8 cellular contexts compared by ENCODE assay signal in genomic region chrX:41449615-41450014, GRCh38. TPM values are rescaled to one million over a fixed set of nuclear protein-coding genes. Genes with fewer than 3 reads are reported as not detected.
DNase-seq lines count a peak whose midpoint lies in the region; ATAC-seq and TF ChIP-seq lines count a peak whose summit lies in the region.

No MANE protein-coding gene starts in this region.

- no peak for TF ChIP-seq EP300 in gastroesophageal sphincter (IDR thresholded peaks at IDR 0.05)

- peak; percentile 52 for ATAC-seq in GM21526 (IDR thresholded peaks at IDR 0.05; ENCODE audit: low FRiP score, unreplicated experiment)
- ATAC-seq in gastroesophageal sphincter: peak; percentile 90
- peak; percentile 70 for ATAC-seq in thoracic aorta (ENCODE audit: insufficient number of reproducible peaks, low FRiP score, low read depth)

- TF ChIP-seq POLR2A in gastroesophageal sphincter (IDR thresholded peaks at IDR 0.05): no peak

- no peaks in the 10 kb centered on the region for H3K27me3 ChIP-seq in ACC112 (ENCODE audit: insufficient read depth, low read length)
- H3K27me3 ChIP-seq in gastroesophageal sphincter: no peaks in the 10 kb centered on the region
- H3K27me3 ChIP-seq in thoracic aorta (replicated peaks; ENCODE audit: insufficient read depth): no peaks in the 10 kb centered on the region
- H3K27me3 ChIP-seq in MG63: no peaks in the 10 kb centered on the region

- H3K4me3 ChIP-seq in ACC112 (ENCODE audit: low read depth, low read length) (peak overlapping the region; percentile 67), gastroesophageal sphincter (peak overlapping the region in 1 of 2 donors; percentile 16), thoracic aorta (peak overlapping the region; percentile 52), MG63 (no peak overlapping the region)

- H3K36me3 ChIP-seq in ACC112 (ENCODE audit: insufficient read depth, low read length) (no peaks in the 10 kb centered on the region), gastroesophageal sphincter (no peaks in the 10 kb centered on the region), thoracic aorta (no peaks in the 10 kb centered on the region), MG63 (no peaks in the 10 kb centered on the region)

- 8 to 41% methylated on average over 5 to 6 of the region's 8 CpGs for WGBS in gastroesophageal sphincter (ENCODE audit: low coverage in 1 of 2), 2 donors

- H3K9me3 ChIP-seq in gastroesophageal sphincter (no peaks in the 10 kb centered on the region), thoracic aorta (no peaks in the 10 kb centered on the region), MG63 (no peaks in the 10 kb centered on the region)

- H3K4me1 ChIP-seq in ACC112 (ENCODE audit: control insufficient read depth, insufficient read depth, low read length, unreplicated experiment) (peaks cover 7% of the 10 kb centered on the region), gastroesophageal sphincter (peaks cover 0 to 18% (median 3%) of the 10 kb centered on the region in 3 donors), thoracic aorta (ENCODE audit: control insufficient read depth in 1 of 2, low read depth in 2 of 2) (peaks cover 0 to 36% of the 10 kb centered on the region in 2 donors)

- H3K79me2 ChIP-seq in ACC112 (ENCODE audit: control insufficient read depth, insufficient read depth, low read length, unreplicated experiment): no peaks in the 10 kb centered on the region

- TF ChIP-seq CTCF in gastroesophageal sphincter (IDR thresholded peaks at IDR 0.05) (no peak), thoracic aorta (IDR thresholded peaks at IDR 0.05) (no peak)

- peak; percentile 28 for DNase-seq in RPMI7951 (ENCODE audit: low read depth)
- no peak for DNase-seq in thoracic aorta (ENCODE audit: low spot score)
- DNase-seq in stimulated activated CD4-positive, alpha-beta T cell treated with anti-CD3 and anti-CD28 coated beads, Interleukin-2, amount 100 ng/mL, for 48 hours: no peak
- DNase-seq in activated CD4-positive, alpha-beta T cell treated with anti-CD3 and anti-CD28 coated beads for 48 hours: no peak
- DNase-seq in MG63: no peak

- H3K27ac ChIP-seq in ACC112 (ENCODE audit: low read depth, low read length): no peak overlapping the region
- H3K27ac ChIP-seq in gastroesophageal sphincter: peak overlapping the region; percentile 67 to 83 (median 80)
- H3K27ac ChIP-seq in thoracic aorta: peak overlapping the region; percentile 67 to 71

- H2AFZ ChIP-seq in ACC112 (ENCODE audit: low read length, unreplicated experiment): peak overlapping the region; percentile 65

RNA-seq across cellular contexts. Expression of gene NYX, which starts 2.5 kb away (rescaled TPM):
- total RNA-seq in RPMI7951 (2014; rRNA removed; shearing (Covaris generic)): not detected in 2 replicates
- total RNA-seq in gastroesophageal sphincter: not detected
- not detected for total RNA-seq in thoracic aorta
- not detected in 2 replicates for total RNA-seq in MG63 (2014; rRNA removed; shearing (Covaris generic); ENCODE audit: low replicate concordance)
